In the genomic region with DNA sequence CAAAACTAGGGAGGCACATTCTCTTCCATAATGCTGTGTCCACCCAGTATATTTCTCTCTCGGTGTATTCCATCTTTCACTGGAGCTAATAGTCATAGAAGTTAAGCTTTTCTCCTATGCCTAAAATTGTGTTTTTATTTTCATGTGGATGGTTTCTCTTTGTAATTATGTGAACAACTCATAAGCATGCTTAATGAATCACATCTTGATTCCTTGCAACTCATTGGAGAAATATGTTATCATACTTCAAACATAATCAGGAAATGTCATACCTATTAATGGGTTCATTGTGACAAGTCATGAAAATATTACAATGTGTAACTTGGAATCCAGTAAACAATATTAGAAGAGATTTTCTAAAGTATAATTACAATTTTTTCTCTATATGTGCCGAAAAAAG, we compare ENCODE assay signal across 1 cellular context.
TF ChIP-seq lines count a peak whose summit lies in the region.

No MANE protein-coding gene starts in this region.

TF ChIP-seq in HepG2, 621 proteins besides CTCF, POLR2A, EP300 and RAD21 (continued from another document):
- TF ChIP-seq, protein P1, sequence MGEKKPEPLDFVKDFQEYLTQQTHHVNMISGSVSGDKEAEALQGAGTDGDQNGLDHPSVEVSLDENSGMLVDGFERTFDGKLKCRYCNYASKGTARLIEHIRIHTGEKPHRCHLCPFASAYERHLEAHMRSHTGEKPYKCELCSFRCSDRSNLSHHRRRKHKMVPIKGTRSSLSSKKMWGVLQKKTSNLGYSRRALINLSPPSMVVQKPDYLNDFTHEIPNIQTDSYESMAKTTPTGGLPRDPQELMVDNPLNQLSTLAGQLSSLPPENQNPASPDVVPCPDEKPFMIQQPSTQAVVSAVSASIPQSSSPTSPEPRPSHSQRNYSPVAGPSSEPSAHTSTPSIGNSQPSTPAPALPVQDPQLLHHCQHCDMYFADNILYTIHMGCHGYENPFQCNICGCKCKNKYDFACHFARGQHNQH (CRISPR knock-in tag; IDR thresholded peaks at IDR 0.05) = no peak
- TF ChIP-seq NFIB (CRISPR knock-in tag; IDR thresholded peaks at IDR 0.05; ENCODE audit: borderline replicate concordance) (no peak), ZNF430 (CRISPR knock-in tag; IDR thresholded peaks at IDR 0.05) (no peak), MXD4 (CRISPR knock-in tag; IDR thresholded peaks at IDR 0.05) (no peak), ELF3 (CRISPR knock-in tag; IDR thresholded peaks at IDR 0.05) (no peak), PHF20 (CRISPR knock-in tag; IDR thresholded peaks at IDR 0.05) (no peak), BHLHE40 (IDR thresholded peaks at IDR 0.05; ENCODE audit: low read length) (no peak), MIER2 (CRISPR knock-in tag; IDR thresholded peaks at IDR 0.05) (no peak)
TF ChIP-seq in HepG2: peak in this region for 0.
